In the genomic region with DNA sequence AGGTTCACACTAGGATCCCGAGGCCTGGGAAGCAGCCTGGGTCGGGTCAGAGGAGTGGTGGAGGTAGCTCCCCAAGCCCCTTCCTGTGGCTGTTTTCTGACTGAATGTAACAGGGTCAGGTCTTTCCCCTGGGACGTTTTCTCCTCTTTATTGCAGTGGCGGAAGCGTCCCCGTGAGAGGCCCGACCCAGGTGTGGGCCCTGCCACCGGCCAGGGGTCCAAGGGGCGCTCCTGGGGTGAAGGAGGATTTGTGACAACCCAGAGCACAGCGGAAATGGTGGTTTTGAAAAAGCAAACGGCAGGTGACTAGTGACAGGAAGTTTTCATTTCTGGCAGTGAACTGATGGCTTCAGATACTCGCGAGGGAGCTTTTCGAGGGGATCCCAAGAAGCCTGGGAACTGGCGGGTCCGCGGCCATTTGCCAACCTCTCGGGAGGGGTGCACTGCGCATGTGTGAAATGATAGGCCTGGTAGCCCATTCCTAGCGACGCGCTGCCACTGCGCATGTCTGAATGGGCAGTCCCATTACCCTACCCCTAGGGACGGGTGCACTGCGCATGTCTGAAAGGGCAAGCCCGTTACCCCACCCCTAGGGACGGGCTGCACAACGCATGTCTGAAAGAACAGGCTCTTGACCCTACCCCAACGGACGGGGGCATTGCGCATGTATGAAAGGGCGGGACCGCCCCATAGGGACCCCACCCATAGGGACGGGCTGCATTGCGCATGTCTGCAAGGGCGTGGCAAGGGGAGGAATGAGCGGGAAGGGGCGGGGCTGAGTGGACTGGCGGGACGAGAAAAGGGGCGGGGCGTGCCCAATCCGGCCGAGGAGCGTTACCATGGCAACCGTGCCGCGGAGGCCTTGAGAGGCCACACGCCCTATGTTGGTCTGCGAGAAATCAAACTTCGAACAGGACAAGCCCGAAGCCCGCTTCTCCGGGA, we compare ENCODE assay signal across 22 cellular contexts.
DNase-seq lines count a peak whose midpoint lies in the region; ATAC-seq, FAIRE-seq and TF ChIP-seq lines count a peak whose summit lies in the region.
"Had no signal": no experiment of that assay in that cellular context is flagged by ENCODE, and none has a peak within 500 bp of the region (broad histone marks: within the 10 kb centered on the region; RNA-seq: fewer than 3 reads in every experiment).

No MANE protein-coding gene starts in this region.

- no peak for TF ChIP-seq CTCF in body of pancreas (IDR thresholded peaks at IDR 0.05)

- DNase-seq in NCI-H82 (lab: John Stamatoyannopoulos, UW) (peak; percentile 82), NCI-H82 treated with DMSO at 0.1 percent for 48 hours (lab: John Stamatoyannopoulos, UW; ENCODE audit: unreplicated experiment) (no peak), NCI-H2227 (lab: John Stamatoyannopoulos, UW; ENCODE audit: unreplicated experiment) (peak; percentile 100), body of pancreas (peak in 2 of 4 donors; percentile 45 to 58), sciatic nerve (ENCODE audit: low spot score) (no peak), small intestine (no peak), GF-D8 (lab: John Stamatoyannopoulos, UW) (no peak)
- DNase-seq: activated CD8-positive, alpha-beta T cell treated with anti-CD3 and anti-CD28 coated beads, Interleukin-2, amount 10 ng/mL, durations not matched to agents 7 days and 5 days; glutamatergic neuron; H9; mammary epithelial cell; naive thymus-derived CD8-positive, alpha-beta T cell; NCI-H524 treated with DMSO at 0.1 percent for 48 hours; Peyer's patch; stimulated activated CD4-positive, alpha-beta T cell treated with anti-CD3 and anti-CD28 coated beads, Interleukin-12 subunit alpha, Interleukin-12 subunit beta, amount 100 ng/mL, for 4 hours; stimulated activated naive B cell treated with anti-CD40 and anti-IgM and Interleukin-4, amounts not matched to agents 10 μg/mL and 1 μg/mL and 100 μg/mL, for 72 hours; SW 1271 had no signal

- no peak for FAIRE-seq in small intestine (lab: Jason Lieb, UNC)
- FAIRE-seq: A204.1, bronchial epithelial cell had no signal

- ATAC-seq in body of pancreas = peak; percentile 45
- peak; percentile 22 for ATAC-seq in sciatic nerve
- no peak for ATAC-seq in HG02885 (IDR thresholded peaks at IDR 0.05; ENCODE audit: poor library complexity, unreplicated experiment)
- ATAC-seq: activated CD8-positive, alpha-beta T cell treated with anti-CD3 and anti-CD28 coated beads, Interleukin-2, amount 10 ng/mL, durations not matched to agents 7 days and 5 days; naive thymus-derived CD8-positive, alpha-beta T cell; stimulated activated naive B cell treated with anti-CD40 and anti-IgM and Interleukin-4, amounts not matched to agents 10 μg/mL and 1 μg/mL and 100 μg/mL, for 72 hours had no signal

- H3K27me3 ChIP-seq in body of pancreas = no peaks in the 10 kb centered on the region
- no peaks in the 10 kb centered on the region for H3K27me3 ChIP-seq in small intestine (ENCODE audit: control insufficient read depth in 2 of 2, insufficient read depth in 2 of 2, low read length in 2 of 2)
- H3K27me3 ChIP-seq: Peyer's patch, tibial nerve had no signal

- H3K4me3 ChIP-seq in body of pancreas (no peak overlapping the region), small intestine (ENCODE audit: low read depth in 1 of 2, low read length in 2 of 2) (no peak overlapping the region)
- H3K4me3 ChIP-seq: Peyer's patch, tibial nerve had no signal

- H3K36me3 ChIP-seq in body of pancreas (replicated peaks in 1 of 2; ENCODE audit: insufficient read depth in 1 of 2, low read depth in 2 of 2) (no peaks in the 10 kb centered on the region), small intestine (ENCODE audit: control insufficient read depth in 2 of 2, insufficient read depth in 2 of 2, low read length in 2 of 2) (no peaks in the 10 kb centered on the region)
- H3K36me3 ChIP-seq: Peyer's patch, tibial nerve had no signal

- H3K27ac ChIP-seq in body of pancreas (no peak overlapping the region), small intestine (ENCODE audit: low read depth in 1 of 2, low read length in 1 of 2) (no peak overlapping the region)
- H3K27ac ChIP-seq: C4-2B, Peyer's patch, tibial nerve had no signal

- TF ChIP-seq POLR2A in body of pancreas (IDR thresholded peaks at IDR 0.05) = no peak

- intact Hi-C loops in body of pancreas (cut with DNase I) = no loop called here
- intact Hi-C loops in sciatic nerve (cut with DNase I) = no loop called here

- no peaks in the 10 kb centered on the region for H3K4me1 ChIP-seq in body of pancreas
- H3K4me1 ChIP-seq in small intestine (ENCODE audit: control insufficient read depth in 2 of 2, insufficient read depth in 1 of 2, low read depth in 1 of 2, low read length in 1 of 2) = no peaks in the 10 kb centered on the region
- H3K4me1 ChIP-seq: Peyer's patch, tibial nerve had no signal

- 36 to 54% methylated on average over 27 to 54 of the region's 54 CpGs for WGBS in body of pancreas, 2 donors
- WGBS in small intestine, 3 donors = 66 to 71% (median 70%) methylated on average over 52 to 54 of the region's 54 CpGs

- H3K9me3 ChIP-seq in body of pancreas (no peaks in the 10 kb centered on the region), small intestine (ENCODE audit: control insufficient read depth, low read depth) (peaks cover 6% of the 10 kb centered on the region)

Comparison
In these comparisons a context has a peak if more than half of its experiments do, and no peak if none do; other contexts are left out.
1. DNase-seq: peak in NCI-H82 (single experiment) and NCI-H2227 (single experiment); none in NCI-H82 treated with DMSO at 0.1 percent for 48 hours (single experiment), sciatic nerve (single experiment), small intestine (single experiment) and GF-D8 (single experiment).